7 cellular contexts compared by ENCODE assay signal in the genomic region with DNA sequence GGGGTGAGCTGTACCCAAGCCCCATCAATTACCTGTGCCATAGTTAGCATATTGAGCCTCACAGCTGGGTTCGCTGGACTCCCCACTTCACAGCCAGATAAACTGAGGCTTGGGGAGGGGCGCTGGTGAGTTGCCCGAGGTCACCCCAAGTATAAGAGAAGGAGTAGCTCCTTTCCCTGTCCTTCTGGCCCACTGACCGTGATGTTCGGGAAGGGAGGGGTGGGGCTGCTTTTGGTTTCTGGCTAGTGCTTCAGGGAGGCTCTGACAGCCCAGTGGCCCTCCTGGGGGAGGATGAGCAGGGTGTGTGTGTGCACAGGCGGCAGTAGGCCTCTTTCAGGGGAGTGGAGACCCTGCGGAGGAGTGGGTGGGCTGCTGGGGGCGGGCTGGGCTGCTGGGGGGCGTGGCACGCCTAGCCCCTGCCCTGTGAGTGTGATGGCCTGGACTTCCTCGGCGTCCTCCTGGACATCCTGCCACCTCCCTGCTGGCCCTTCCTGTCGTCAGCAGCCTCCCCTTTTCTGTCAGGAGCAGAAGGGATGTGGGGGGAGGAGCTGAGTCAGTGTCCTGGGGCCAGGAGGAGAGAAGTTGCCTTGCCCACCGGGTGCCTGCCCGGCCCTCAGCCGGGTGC. TPM values are rescaled to one million over a fixed set of nuclear protein-coding genes. Genes with fewer than 3 reads are reported as not detected.
DNase-seq lines count a peak whose midpoint lies in the region; ATAC-seq lines count a peak whose summit lies in the region.

No MANE protein-coding gene starts in this region.

- H3K4me3 ChIP-seq in HUES48 (ENCODE audit: low read depth, low read length): peak overlapping the region; percentile 90
- peak overlapping the region; percentile 95 for H3K4me3 ChIP-seq in skeletal muscle satellite cell (ENCODE audit: low read length)

- peaks cover 16% of the 10 kb centered on the region for H3K36me3 Mint-ChIP-seq in activated naive CD4-positive, alpha-beta T cell treated with anti-CD3 and anti-CD28 coated beads, Interleukin-2, amount 10 ng/mL, durations not matched to agents 7 days and 5 days

- peaks cover 43% of the 10 kb centered on the region for H3K4me1 Mint-ChIP-seq in activated naive CD4-positive, alpha-beta T cell treated with anti-CD3 and anti-CD28 coated beads, Interleukin-2, amount 10 ng/mL, durations not matched to agents 7 days and 5 days

- no peak for ATAC-seq in HG03045 (IDR thresholded peaks at IDR 0.05; ENCODE audit: unreplicated experiment)
- no peak for ATAC-seq in HG02870 (IDR thresholded peaks at IDR 0.05; ENCODE audit: unreplicated experiment)

- no peaks in the 10 kb centered on the region for H3K27me3 Mint-ChIP-seq in activated naive CD4-positive, alpha-beta T cell treated with anti-CD3 and anti-CD28 coated beads, Interleukin-2, amount 10 ng/mL, durations not matched to agents 7 days and 5 days

- H3K9ac ChIP-seq in HUES48 (ENCODE audit: low read depth, low read length): no peak overlapping the region; the same call in 1 of the 2 replicates
- H3K9ac ChIP-seq in skeletal muscle satellite cell (ENCODE audit: low read depth, low read length): peak overlapping the region; percentile 98

- H3K9me3 ChIP-seq in HUES48 (ENCODE audit: control insufficient read depth, insufficient read depth, low read length): no peaks in the 10 kb centered on the region
- no peaks in the 10 kb centered on the region for H3K9me3 ChIP-seq in skeletal muscle satellite cell (replicated peaks; ENCODE audit: low read length)

- H3K36me3 ChIP-seq in HUES48 (ENCODE audit: control insufficient read depth, insufficient read depth, low read length): peaks cover 2% of the 10 kb centered on the region; the same call in 1 of the 2 replicates
- H3K36me3 ChIP-seq in skeletal muscle satellite cell (ENCODE audit: insufficient read depth, low read length): peaks cover 2% of the 10 kb centered on the region

- no peaks in the 10 kb centered on the region for H3K9me3 Mint-ChIP-seq in activated naive CD4-positive, alpha-beta T cell treated with anti-CD3 and anti-CD28 coated beads, Interleukin-2, amount 10 ng/mL, durations not matched to agents 7 days and 5 days

- peak; percentile 36 for DNase-seq in activated naive CD4-positive, alpha-beta T cell treated with anti-CD3 and anti-CD28 coated beads, Interleukin-2, amount 10 ng/mL, durations not matched to agents 7 days and 5 days
- peak; percentile 61 for DNase-seq in hepatic stellate cell (ENCODE audit: low spot score)
- no peak for DNase-seq in NCI-H82 treated with DMSO at 0.1 percent for 48 hours (lab: John Stamatoyannopoulos, UW; ENCODE audit: unreplicated experiment)

- CTCF ChIA-PET in activated naive CD4-positive, alpha-beta T cell treated with anti-CD3 and anti-CD28 coated beads, Interleukin-2, amount 10 ng/mL, durations not matched to agents 7 days and 5 days (lab: Charles Lee): no interaction called here

- peak overlapping the region; percentile 95 for H3K4me2 ChIP-seq in skeletal muscle satellite cell (ENCODE audit: low read length)

- H3K4me1 ChIP-seq in HUES48 (ENCODE audit: control insufficient read depth, insufficient read depth, low read length) (0 out of 2 replicates have a peak, but pooled peaks cover 4% of the 10 kb centered on the region), skeletal muscle satellite cell (ENCODE audit: control insufficient read depth, insufficient read depth, low read length) (peaks cover 77% of the 10 kb centered on the region)

- peak overlapping the region; percentile 84 for H3K27ac Mint-ChIP-seq in activated naive CD4-positive, alpha-beta T cell treated with anti-CD3 and anti-CD28 coated beads, Interleukin-2, amount 10 ng/mL, durations not matched to agents 7 days and 5 days

- H3K27ac ChIP-seq in HUES48 (ENCODE audit: low read depth, low read length): peak overlapping the region; percentile 86

- H3K27me3 ChIP-seq in HUES48 (ENCODE audit: control insufficient read depth, insufficient read depth, low read length) (no peaks in the 10 kb centered on the region; the same call in 1 of the 2 replicates), skeletal muscle satellite cell (ENCODE audit: control insufficient read depth, insufficient read depth, low read length) (no peaks in the 10 kb centered on the region)

- H3K4me3 Mint-ChIP-seq in activated naive CD4-positive, alpha-beta T cell treated with anti-CD3 and anti-CD28 coated beads, Interleukin-2, amount 10 ng/mL, durations not matched to agents 7 days and 5 days: peak overlapping the region; percentile 94

RNA-seq across cellular contexts. Expression of gene TRIOBP, which starts 50.4 kb away (rescaled TPM):
- 186 and 191 TPM in 2 replicates for total RNA-seq in skeletal muscle satellite cell (2012; rRNA removed)
